ENCODE assay signal across 1 cellular context in genomic region chr4:76198411-76199237, GRCh38.
A peak's percentile ranks its signal among the peaks of the same experiment; 100 is the strongest.
TF ChIP-seq lines count a peak whose summit lies in the region.

No MANE protein-coding gene starts in this region.

TF ChIP-seq in GM12878, 131 proteins besides CTCF, POLR2A, EP300 and RAD21 (continued from another document and continues in another):
- TF ChIP-seq E2F4 (IDR thresholded peaks at IDR 0.05; ENCODE audit: low read depth, low read length) (no peak), ATF7 (IDR thresholded peaks at IDR 0.05; ENCODE audit: low read depth) (peak; percentile 66), PAX5 (IDR thresholded peaks at IDR 0.05; ENCODE audit: borderline replicate concordance, low read depth, low read length) (peak; percentile 76; the same call in 1 of the 2 replicates), SREBF1 (IDR thresholded peaks at IDR 0.05; ENCODE audit: low read length) (no peak), BCLAF1 (IDR thresholded peaks at IDR 0.05) (no peak), RELB (IDR thresholded peaks at IDR 0.05; ENCODE audit: low read depth) (peak; percentile 83), ZSCAN29 (IDR thresholded peaks at IDR 0.05) (no peak), ZNF384 (IDR thresholded peaks at IDR 0.05; ENCODE audit: borderline replicate concordance, low read depth, low read length) (no peak), TARDBP (IDR thresholded peaks at IDR 0.05; ENCODE audit: borderline replicate concordance) (no peak), SIN3A (IDR thresholded peaks at IDR 0.05; ENCODE audit: low read depth, low read length) (no peak), GATAD2B (conservative IDR thresholded peaks at IDR 0.05; ENCODE audit: low read depth) (peak; percentile 64; the same call in 1 of the 2 replicates), SREBF2 (IDR thresholded peaks at IDR 0.05; ENCODE audit: low read length) (no peak), USF2 (IDR thresholded peaks at IDR 0.05; ENCODE audit: borderline replicate concordance, low read depth, low read length) (no peak; the same call in 1 of the 2 replicates), ZNF24 (IDR thresholded peaks at IDR 0.05) (no peak), FOS (IDR thresholded peaks at IDR 0.05; ENCODE audit: borderline replicate concordance, extremely low read depth, insufficient read length) (no peak), USF1 (IDR thresholded peaks at IDR 0.05; ENCODE audit: borderline replicate concordance, extremely low read length, insufficient read depth, low read depth, low read length) (peak; percentile 58), ASH2L (IDR thresholded peaks at IDR 0.05; ENCODE audit: borderline replicate concordance, low read depth) (0 out of 2 replicates have a peak, but pooled peaks have one; percentile 63), PRDM15 (CRISPR knock-in tag; IDR thresholded peaks at IDR 0.05) (no peak), TCF7 (IDR thresholded peaks at IDR 0.05; ENCODE audit: borderline replicate concordance) (no peak), CEBPB (IDR thresholded peaks at IDR 0.05; ENCODE audit: borderline replicate concordance in 1 of 2, low read depth in 2 of 2, low read length in 2 of 2) (peak in 1 of 2 experiments; percentile 75; a peak in 2 of 4 replicates), MTA3 (IDR thresholded peaks at IDR 0.05; ENCODE audit: borderline replicate concordance, low read length) (peak; percentile 95), DPF2 (IDR thresholded peaks at IDR 0.05) (peak; percentile 89), TBL1XR1 (IDR thresholded peaks at IDR 0.05; ENCODE audit: low read depth, low read length) (no peak), RB1 (IDR thresholded peaks at IDR 0.05; ENCODE audit: borderline replicate concordance) (no peak), ZNF207 (IDR thresholded peaks at IDR 0.05; ENCODE audit: borderline replicate concordance) (0 out of 2 replicates have a peak, but pooled peaks have one; percentile 74), NR2F1 (conservative IDR thresholded peaks at IDR 0.05) (no peak), PBX3 (IDR thresholded peaks at IDR 0.05; ENCODE audit: insufficient replicate concordance, low read depth, low read length) (peak; percentile 56), IRF4 (IDR thresholded peaks at IDR 0.05; ENCODE audit: low read depth, low read length) (peak; percentile 83; the same call in 1 of the 2 replicates), CBX5 (IDR thresholded peaks at IDR 0.05; ENCODE audit: low read depth) (peak; percentile 32; the same call in 1 of the 2 replicates), NBN (IDR thresholded peaks at IDR 0.05) (peak; percentile 85), JUNB (IDR thresholded peaks at IDR 0.05) (peak; percentile 84), JUND (IDR thresholded peaks at IDR 0.05; ENCODE audit: low read depth, low read length) (no peak), FOXK2 (IDR thresholded peaks at IDR 0.05) (no peak), NR2C1 (IDR thresholded peaks at IDR 0.05) (no peak), ATF3 (IDR thresholded peaks at IDR 0.05; ENCODE audit: borderline replicate concordance, extremely low read depth, low read depth, low read length) (peak; percentile 41; the same call in 1 of the 2 replicates), SMARCA5 (IDR thresholded peaks at IDR 0.05) (0 out of 2 replicates have a peak, but pooled peaks have one; percentile 9), MTA2 (IDR thresholded peaks at IDR 0.05; ENCODE audit: low read depth) (peak; percentile 61), IKZF1 (conservative IDR thresholded peaks at IDR 0.05) (peak; percentile 86), BHLHE40 (IDR thresholded peaks at IDR 0.05; ENCODE audit: borderline replicate concordance in 1 of 2, low read depth in 2 of 2, low read length in 1 of 2) (peak; percentile 87 to 95), IKZF2 (IDR thresholded peaks at IDR 0.05) (peak; percentile 93), HDAC2 (IDR thresholded peaks at IDR 0.05) (no peak), ATF2 (IDR thresholded peaks at IDR 0.05; ENCODE audit: low read length) (peak; percentile 79), PKNOX1 (IDR thresholded peaks at IDR 0.05) (peak; percentile 74), POLR2AphosphoS5 (IDR thresholded peaks at IDR 0.05; ENCODE audit: low read length) (peak; percentile 67)
